In genomic region chr1:232980336-232980978, GRCh38 we compare ENCODE assay signal across 16 cellular contexts. TPM values are rescaled to one million over a fixed set of nuclear protein-coding genes. Genes with fewer than 3 reads are reported as not detected.
DNase-seq lines count a peak whose midpoint lies in the region; ATAC-seq and TF ChIP-seq lines count a peak whose summit lies in the region.
"Had no signal": no experiment of that assay in that cellular context is flagged by ENCODE, and none has a peak within 500 bp of the region (broad histone marks: within the 10 kb centered on the region; RNA-seq: fewer than 3 reads in every experiment).

No MANE protein-coding gene starts in this region.

- intact Hi-C loops in lower lobe of right lung (cut with DNase I): no loop called here
- intact Hi-C loops in ovary (cut with DNase I): no loop called here

- no peak overlapping the region for H3K4me3 ChIP-seq in effector memory CD4-positive, alpha-beta T cell (ENCODE audit: insufficient read depth, low read depth, low read length, poor library complexity, severe bottlenecking)
- H3K4me3 ChIP-seq in lower lobe of right lung (no peak overlapping the region), ovary (no peak overlapping the region)
- H3K4me3 ChIP-seq: esophagus squamous epithelium had no signal

- DNase-seq in DMS 273 treated with DMSO at 0.1 percent for 48 hours (lab: John Stamatoyannopoulos, UW) (peak; percentile 3), M059J (ENCODE audit: low read depth) (peak; percentile 54), caudate nucleus (lab: John Stamatoyannopoulos, UW) (peak in 47 of 61 donors; percentile 6 to 87 (median 45)), nephron progenitor cell (no peak), lower lobe of right lung (no peak), ovary (no peak)
- DNase-seq in naive thymus-derived CD8-positive, alpha-beta T cell: no peak
- DNase-seq in effector memory CD4-positive, alpha-beta T cell: no peak
- DNase-seq: activated CD4-positive, alpha-beta memory T cell treated with anti-CD3 and anti-CD28 coated beads for 36 hours; aorta; Calu3; esophagus squamous epithelium; Kasumi-1; NCI-H1694; NCI-H524 treated with DMSO at 0.1 percent for 48 hours had no signal

- TF ChIP-seq CTCF in nephron progenitor cell (IDR thresholded peaks at IDR 0.05) (no peak), lower lobe of right lung (IDR thresholded peaks at IDR 0.05) (no peak), ovary (IDR thresholded peaks at IDR 0.05) (no peak)

- H3K36me3 ChIP-seq in effector memory CD4-positive, alpha-beta T cell (ENCODE audit: control insufficient read depth, insufficient read depth, low read length): peaks cover 11% of the 10 kb centered on the region
- H3K36me3 ChIP-seq in lower lobe of right lung (peaks cover 11% of the 10 kb centered on the region), ovary (no peaks in the 10 kb centered on the region)

- H3K9me3 Mint-ChIP-seq in nephron progenitor cell: no peaks in the 10 kb centered on the region
- H3K9me3 Mint-ChIP-seq in naive thymus-derived CD8-positive, alpha-beta T cell: no peaks in the 10 kb centered on the region
- H3K9me3 Mint-ChIP-seq: activated CD4-positive, alpha-beta memory T cell treated with anti-CD3 and anti-CD28 coated beads for 36 hours; activated T-helper 2 cell treated with anti-CD3 and anti-CD28 coated beads, Interferon-gamma antibody, Interleukin-2, Interleukin-4, amounts not matched to agents 10 μg/mL and 5 μg/mL and 100 μg/mL, durations not matched to agents 14 hours and 24 hours and 36 hours had no signal

- peak overlapping the region; percentile 19 for H3K4me3 Mint-ChIP-seq in nephron progenitor cell
- no peak overlapping the region for H3K4me3 Mint-ChIP-seq in naive thymus-derived CD8-positive, alpha-beta T cell
- H3K4me3 Mint-ChIP-seq: activated CD4-positive, alpha-beta memory T cell treated with anti-CD3 and anti-CD28 coated beads for 36 hours had no signal

- no peaks in the 10 kb centered on the region for H3K9me3 ChIP-seq in effector memory CD4-positive, alpha-beta T cell (ENCODE audit: control insufficient read depth, low read length)
- H3K9me3 ChIP-seq in lower lobe of right lung (no peaks in the 10 kb centered on the region), ovary (no peaks in the 10 kb centered on the region)
- H3K9me3 ChIP-seq: esophagus squamous epithelium had no signal

- POLR2A ChIA-PET in naive thymus-derived CD8-positive, alpha-beta T cell (lab: Charles Lee): interaction anchor here (0.5 kb wide), 1 partner anchor 21 kb away, joined by 3 read pairs; no protein-coding TSS in a partner anchor

- no peaks in the 10 kb centered on the region for H3K27me3 Mint-ChIP-seq in nephron progenitor cell (ENCODE audit: low read depth, poor library complexity)
- no peaks in the 10 kb centered on the region for H3K27me3 Mint-ChIP-seq in naive thymus-derived CD8-positive, alpha-beta T cell
- H3K27me3 Mint-ChIP-seq: activated CD4-positive, alpha-beta memory T cell treated with anti-CD3 and anti-CD28 coated beads for 36 hours had no signal

- no peak for ATAC-seq in naive thymus-derived CD8-positive, alpha-beta T cell
- ATAC-seq in lower lobe of right lung: no peak

- no peaks in the 10 kb centered on the region for H3K4me1 ChIP-seq in effector memory CD4-positive, alpha-beta T cell (ENCODE audit: control insufficient read depth, insufficient read depth, low read length, poor library complexity, severe bottlenecking)
- peaks cover 14% of the 10 kb centered on the region for H3K4me1 ChIP-seq in lower lobe of right lung
- no peaks in the 10 kb centered on the region for H3K4me1 ChIP-seq in ovary (ENCODE audit: insufficient read depth)

- H3K27ac ChIP-seq in caudate nucleus (ENCODE audit: low read depth, low read length): peak overlapping the region; percentile 11
- no peak overlapping the region for H3K27ac ChIP-seq in effector memory CD4-positive, alpha-beta T cell (ENCODE audit: insufficient read depth, low read length, poor library complexity, severe bottlenecking)
- H3K27ac ChIP-seq in lower lobe of right lung: no peak overlapping the region
- H3K27ac ChIP-seq in ovary: no peak overlapping the region
- H3K27ac ChIP-seq: esophagus squamous epithelium had no signal

- no peak overlapping the region for H3K27ac Mint-ChIP-seq in nephron progenitor cell
- H3K27ac Mint-ChIP-seq in naive thymus-derived CD8-positive, alpha-beta T cell: peak overlapping the region in 1 of 10 donors; percentile 63
- H3K27ac Mint-ChIP-seq: activated CD4-positive, alpha-beta memory T cell treated with anti-CD3 and anti-CD28 coated beads for 36 hours; activated T-helper 2 cell treated with anti-CD3 and anti-CD28 coated beads, Interferon-gamma antibody, Interleukin-2, Interleukin-4, amounts not matched to agents 10 μg/mL and 5 μg/mL and 100 μg/mL, durations not matched to agents 14 hours and 24 hours and 36 hours had no signal

- H3K4me1 Mint-ChIP-seq in nephron progenitor cell: peaks cover 71% of the 10 kb centered on the region
- peaks cover 15 to 23% (median 20%) of the 10 kb centered on the region in 4 donors for H3K4me1 Mint-ChIP-seq in naive thymus-derived CD8-positive, alpha-beta T cell

- no peak for TF ChIP-seq POLR2A in ovary (IDR thresholded peaks at IDR 0.05)

- TF ChIP-seq EP300 in ovary (IDR thresholded peaks at IDR 0.05): no peak

- H3K36me3 Mint-ChIP-seq in nephron progenitor cell (ENCODE audit: low read depth): peaks cover 43% of the 10 kb centered on the region
- peaks cover 4 to 31% (median 19%) of the 10 kb centered on the region in 3 donors for H3K36me3 Mint-ChIP-seq in naive thymus-derived CD8-positive, alpha-beta T cell

- WGBS in ovary, 3 donors: 55 to 75% (median 58%) methylated on average over 14 of the region's 14 CpGs

- H3K27me3 ChIP-seq in effector memory CD4-positive, alpha-beta T cell (replicated peaks; ENCODE audit: control insufficient read depth, insufficient read depth, low read length, poor library complexity, severe bottlenecking): no peaks in the 10 kb centered on the region
- H3K27me3 ChIP-seq in lower lobe of right lung (ENCODE audit: low read depth) (no peaks in the 10 kb centered on the region), ovary (no peaks in the 10 kb centered on the region)
- H3K27me3 ChIP-seq: esophagus squamous epithelium had no signal

RNA-seq across cellular contexts. Expression of gene NTPCR, which starts 30.0 kb away (rescaled TPM):
- total RNA-seq in M059J (2014; rRNA removed; shearing (Covaris generic)): 67.2 and 92.3 TPM in 2 replicates
- 10 to 100 TPM; 15.1 to 16.6 TPM for total RNA-seq in naive thymus-derived CD8-positive, alpha-beta T cell
- polyA plus RNA-seq in naive thymus-derived CD8-positive, alpha-beta T cell: 10 to 100 TPM; 29.5 to 91.1 (median 37.6) TPM
- total RNA-seq in lower lobe of right lung: 29.5 TPM
- 10 to 100 TPM; 17.5 to 45.2 (median 37.0) TPM for total RNA-seq in ovary
- 10 to 100 TPM; 37.6 to 46.5 TPM for polyA plus RNA-seq in ovary

Comparison
In these comparisons a context has a peak if more than half of its experiments do, and no peak if none do; other contexts are left out.
1. DNase-seq: peak in DMS 273 treated with DMSO at 0.1 percent for 48 hours (single experiment), M059J (single experiment) and caudate nucleus (47 of 61); none in nephron progenitor cell (single experiment), naive thymus-derived CD8-positive, alpha-beta T cell (0 of 10), effector memory CD4-positive, alpha-beta T cell (0 of 3), lower lobe of right lung (single experiment) and ovary (0 of 5).